ENCODE assay signal across 18 cellular contexts in genomic region chr9:4022435-4023067, GRCh38.
"Had no signal": no experiment of that assay in that cellular context is flagged by ENCODE, and none has a peak within 500 bp of the region (broad histone marks: within the 10 kb centered on the region; RNA-seq: fewer than 3 reads in every experiment).

No MANE protein-coding gene starts in this region.

- ATAC-seq: gastroesophageal sphincter; left cardiac atrium; naive thymus-derived CD8-positive, alpha-beta T cell had no signal

- H3K27ac ChIP-seq: epithelial cell of prostate, gastroesophageal sphincter, right atrium auricular region, skin epidermis, tibial nerve, uterus had no signal

- H3K4me3 ChIP-seq: gastroesophageal sphincter, right atrium auricular region, skin epidermis, tibial nerve, uterus had no signal

- H3K36me3 ChIP-seq: gastroesophageal sphincter, right atrium auricular region, tibial nerve, uterus had no signal

- H3K9me3 ChIP-seq: gastroesophageal sphincter, right atrium auricular region, tibial nerve, uterus had no signal

- H3K27me3 ChIP-seq: gastroesophageal sphincter, right atrium auricular region, tibial nerve, uterus had no signal

- DNase-seq: activated B cell treated with CpG ODN at 0.5 μM for 24 hours; activated CD4-positive, alpha-beta T cell treated with anti-CD3 and anti-CD28 coated beads, Interleukin-2, amount 50 U/mL, for 1 hour; activated naive CD4-positive, alpha-beta T cell treated with Interleukin-2 at 50 U/mL for 16 hours; aorta; effector memory CD4-positive, alpha-beta T cell; left cardiac atrium; mammary epithelial cell; naive thymus-derived CD8-positive, alpha-beta T cell; posterior cingulate gyrus; stimulated activated CD4-positive, alpha-beta T cell treated with anti-CD3 and anti-CD28 coated beads, Interleukin-4, amount 100 ng/mL, for 24 hours; stimulated activated naive CD4-positive, alpha-beta T cell; substantia nigra; uterus had no signal

- H3K4me1 ChIP-seq: right atrium auricular region, uterus had no signal
